1 cellular context compared by ENCODE assay signal in genomic region chr4:10020871-10021676, GRCh38.
TF ChIP-seq lines count a peak whose summit lies in the region.

Gene SLC2A9, minus strand, starts transcription at chr4:10021497. Its CDS starts 68 bp downstream, at chr4:10021429.

TF ChIP-seq in HepG2, 621 proteins besides CTCF, POLR2A, EP300 and RAD21 (continued from another document and continues in another):
- TF ChIP-seq ZMYM3 (CRISPR knock-in tag; IDR thresholded peaks at IDR 0.05): 0 out of 2 replicates have a peak, but pooled peaks have one; percentile 3
- no peak for TF ChIP-seq PRMT3 (CRISPR knock-in tag; IDR thresholded peaks at IDR 0.05; ENCODE audit: borderline replicate concordance, low read depth)
- TF ChIP-seq TCF7 (IDR thresholded peaks at IDR 0.05; ENCODE audit: low read depth): no peak
- TF ChIP-seq ELF1 (CRISPR knock-in tag; IDR thresholded peaks at IDR 0.05): peak; percentile 77
- TF ChIP-seq ZNF879 (CRISPR knock-in tag; IDR thresholded peaks at IDR 0.05): 0 out of 2 replicates have a peak, but pooled peaks have one; percentile 75
- TF ChIP-seq RFX3 (CRISPR knock-in tag; IDR thresholded peaks at IDR 0.05): no peak
- no peak for TF ChIP-seq MAFG (CRISPR knock-in tag; IDR thresholded peaks at IDR 0.05)
- no peak for TF ChIP-seq PLRG1 (conservative IDR thresholded peaks at IDR 0.05)
- 0 out of 2 replicates have a peak, but pooled peaks have one; percentile 24 for TF ChIP-seq ZNF816 (CRISPR knock-in tag; IDR thresholded peaks at IDR 0.05; ENCODE audit: borderline replicate concordance)
- TF ChIP-seq, protein P1, sequence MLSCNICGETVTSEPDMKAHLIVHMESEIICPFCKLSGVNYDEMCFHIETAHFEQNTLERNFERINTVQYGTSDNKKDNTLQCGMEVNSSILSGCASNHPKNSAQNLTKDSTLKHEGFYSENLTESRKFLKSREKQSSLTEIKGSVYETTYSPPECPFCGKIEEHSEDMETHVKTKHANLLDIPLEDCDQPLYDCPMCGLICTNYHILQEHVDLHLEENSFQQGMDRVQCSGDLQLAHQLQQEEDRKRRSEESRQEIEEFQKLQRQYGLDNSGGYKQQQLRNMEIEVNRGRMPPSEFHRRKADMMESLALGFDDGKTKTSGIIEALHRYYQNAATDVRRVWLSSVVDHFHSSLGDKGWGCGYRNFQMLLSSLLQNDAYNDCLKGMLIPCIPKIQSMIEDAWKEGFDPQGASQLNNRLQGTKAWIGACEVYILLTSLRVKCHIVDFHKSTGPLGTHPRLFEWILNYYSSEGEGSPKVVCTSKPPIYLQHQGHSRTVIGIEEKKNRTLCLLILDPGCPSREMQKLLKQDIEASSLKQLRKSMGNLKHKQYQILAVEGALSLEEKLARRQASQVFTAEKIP (CRISPR knock-in tag; IDR thresholded peaks at IDR 0.05; ENCODE audit: borderline replicate concordance): no peak
- 0 out of 2 replicates have a peak, but pooled peaks have one; percentile 13 for TF ChIP-seq JUN (CRISPR knock-in tag; IDR thresholded peaks at IDR 0.05)
- TF ChIP-seq ZNF784 (CRISPR knock-in tag; IDR thresholded peaks at IDR 0.05; ENCODE audit: borderline replicate concordance): 0 out of 2 replicates have a peak, but pooled peaks have one; percentile 20
- peak; percentile 89 for TF ChIP-seq POLR2AphosphoS5 (IDR thresholded peaks at IDR 0.05; ENCODE audit: low read depth, low read length)
- no peak for TF ChIP-seq MAFF (IDR thresholded peaks at IDR 0.05; ENCODE audit: low read depth, low read length)
- TF ChIP-seq ZNF639 (CRISPR knock-in tag; conservative IDR thresholded peaks at IDR 0.05): no peak
- no peak; the same call in 1 of the 2 replicates for TF ChIP-seq ZNF670 (CRISPR knock-in tag; IDR thresholded peaks at IDR 0.05; ENCODE audit: borderline replicate concordance)
- TF ChIP-seq ZSCAN21 (CRISPR knock-in tag; IDR thresholded peaks at IDR 0.05; ENCODE audit: borderline replicate concordance): peak; percentile 73; the same call in 1 of the 2 replicates
- TF ChIP-seq, protein P2, sequence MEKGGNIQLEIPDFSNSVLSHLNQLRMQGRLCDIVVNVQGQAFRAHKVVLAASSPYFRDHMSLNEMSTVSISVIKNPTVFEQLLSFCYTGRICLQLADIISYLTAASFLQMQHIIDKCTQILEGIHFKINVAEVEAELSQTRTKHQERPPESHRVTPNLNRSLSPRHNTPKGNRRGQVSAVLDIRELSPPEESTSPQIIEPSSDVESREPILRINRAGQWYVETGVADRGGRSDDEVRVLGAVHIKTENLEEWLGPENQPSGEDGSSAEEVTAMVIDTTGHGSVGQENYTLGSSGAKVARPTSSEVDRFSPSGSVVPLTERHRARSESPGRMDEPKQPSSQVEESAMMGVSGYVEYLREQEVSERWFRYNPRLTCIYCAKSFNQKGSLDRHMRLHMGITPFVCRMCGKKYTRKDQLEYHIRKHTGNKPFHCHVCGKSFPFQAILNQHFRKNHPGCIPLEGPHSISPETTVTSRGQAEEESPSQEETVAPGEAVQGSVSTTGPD (CRISPR knock-in tag; IDR thresholded peaks at IDR 0.05): no peak
- TF ChIP-seq, protein P3, sequence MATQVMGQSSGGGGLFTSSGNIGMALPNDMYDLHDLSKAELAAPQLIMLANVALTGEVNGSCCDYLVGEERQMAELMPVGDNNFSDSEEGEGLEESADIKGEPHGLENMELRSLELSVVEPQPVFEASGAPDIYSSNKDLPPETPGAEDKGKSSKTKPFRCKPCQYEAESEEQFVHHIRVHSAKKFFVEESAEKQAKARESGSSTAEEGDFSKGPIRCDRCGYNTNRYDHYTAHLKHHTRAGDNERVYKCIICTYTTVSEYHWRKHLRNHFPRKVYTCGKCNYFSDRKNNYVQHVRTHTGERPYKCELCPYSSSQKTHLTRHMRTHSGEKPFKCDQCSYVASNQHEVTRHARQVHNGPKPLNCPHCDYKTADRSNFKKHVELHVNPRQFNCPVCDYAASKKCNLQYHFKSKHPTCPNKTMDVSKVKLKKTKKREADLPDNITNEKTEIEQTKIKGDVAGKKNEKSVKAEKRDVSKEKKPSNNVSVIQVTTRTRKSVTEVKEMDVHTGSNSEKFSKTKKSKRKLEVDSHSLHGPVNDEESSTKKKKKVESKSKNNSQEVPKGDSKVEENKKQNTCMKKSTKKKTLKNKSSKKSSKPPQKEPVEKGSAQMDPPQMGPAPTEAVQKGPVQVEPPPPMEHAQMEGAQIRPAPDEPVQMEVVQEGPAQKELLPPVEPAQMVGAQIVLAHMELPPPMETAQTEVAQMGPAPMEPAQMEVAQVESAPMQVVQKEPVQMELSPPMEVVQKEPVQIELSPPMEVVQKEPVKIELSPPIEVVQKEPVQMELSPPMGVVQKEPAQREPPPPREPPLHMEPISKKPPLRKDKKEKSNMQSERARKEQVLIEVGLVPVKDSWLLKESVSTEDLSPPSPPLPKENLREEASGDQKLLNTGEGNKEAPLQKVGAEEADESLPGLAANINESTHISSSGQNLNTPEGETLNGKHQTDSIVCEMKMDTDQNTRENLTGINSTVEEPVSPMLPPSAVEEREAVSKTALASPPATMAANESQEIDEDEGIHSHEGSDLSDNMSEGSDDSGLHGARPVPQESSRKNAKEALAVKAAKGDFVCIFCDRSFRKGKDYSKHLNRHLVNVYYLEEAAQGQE (IDR thresholded peaks at IDR 0.05; ENCODE audit: borderline replicate concordance in 1 of 2, low read depth in 1 of 2, low read length in 2 of 2): peak in 1 of 2 experiments; percentile 20; a peak in 1 of 4 replicates
- TF ChIP-seq SNAPC2 (CRISPR knock-in tag; IDR thresholded peaks at IDR 0.05): no peak
- no peak for TF ChIP-seq KDM4B (CRISPR knock-in tag; IDR thresholded peaks at IDR 0.05)
- TF ChIP-seq ZNF441 (CRISPR knock-in tag; IDR thresholded peaks at IDR 0.05; ENCODE audit: borderline replicate concordance): 0 out of 2 replicates have a peak, but pooled peaks have one; percentile 51
- no peak for TF ChIP-seq HOXA7 (CRISPR knock-in tag; IDR thresholded peaks at IDR 0.05)
- peak; percentile 42; the same call in 1 of the 2 replicates for TF ChIP-seq ISL2 (CRISPR knock-in tag; IDR thresholded peaks at IDR 0.05)
- TF ChIP-seq KLF12 (CRISPR knock-in tag; IDR thresholded peaks at IDR 0.05; ENCODE audit: borderline replicate concordance): no peak
- no peak for TF ChIP-seq IKZF1 (IDR thresholded peaks at IDR 0.05)
- no peak for TF ChIP-seq TEF (CRISPR knock-in tag; IDR thresholded peaks at IDR 0.05)
- TF ChIP-seq ZNF318 (CRISPR knock-in tag; IDR thresholded peaks at IDR 0.05): 0 out of 2 replicates have a peak, but pooled peaks have one; percentile 87
- no peak for TF ChIP-seq ZNF589 (CRISPR knock-in tag; conservative IDR thresholded peaks at IDR 0.05)
- peak; percentile 53; the same call in 1 of the 2 replicates for TF ChIP-seq ZNF350 (CRISPR knock-in tag; IDR thresholded peaks at IDR 0.05; ENCODE audit: borderline replicate concordance, low read depth)
- no peak for TF ChIP-seq PRPF4 (IDR thresholded peaks at IDR 0.05; ENCODE audit: low read depth, low read length, poor library complexity, severe bottlenecking)
- TF ChIP-seq ZNF781 (CRISPR knock-in tag; IDR thresholded peaks at IDR 0.05; ENCODE audit: borderline replicate concordance, not compliant biosample characterization): peak; percentile 55
- no peak for TF ChIP-seq AKNA (CRISPR knock-in tag; IDR thresholded peaks at IDR 0.05; ENCODE audit: borderline replicate concordance)
- no peak for TF ChIP-seq HCFC1 (IDR thresholded peaks at IDR 0.05; ENCODE audit: low read depth, low read length)
